Comparison of ENCODE assay signal across 1 cellular context in the genomic region with DNA sequence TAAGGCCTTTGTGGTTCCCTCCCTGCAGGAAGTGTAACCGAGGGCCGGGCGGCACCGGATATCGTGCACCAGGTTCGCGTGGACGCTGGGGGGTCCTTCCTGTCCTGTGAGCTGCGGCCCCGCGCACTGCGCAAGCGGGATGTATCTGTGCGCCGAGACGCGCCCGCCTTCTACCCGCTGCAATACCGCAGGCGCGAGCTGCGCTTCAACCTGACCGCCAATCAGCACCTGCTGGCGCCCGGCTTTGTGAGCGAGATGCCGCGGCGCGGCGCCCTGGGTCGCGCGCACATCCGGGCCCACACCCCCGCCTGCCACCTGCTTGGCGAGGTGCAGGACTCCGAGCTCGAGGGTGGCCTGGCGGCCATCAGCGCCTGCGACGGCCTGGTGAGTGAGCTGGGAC.
TF ChIP-seq lines count a peak whose summit lies in the region.

No MANE protein-coding gene starts in this region.

TF ChIP-seq in GM12878, 131 proteins besides CTCF, POLR2A, EP300 and RAD21:
- TF ChIP-seq RELA (IDR thresholded peaks at IDR 0.05; ENCODE audit: borderline replicate concordance, partially characterized antibody) (no peak), STAT3 (IDR thresholded peaks at IDR 0.05; ENCODE audit: low read depth, low read length) (no peak), FOXK2 (IDR thresholded peaks at IDR 0.05) (no peak), ASH2L (IDR thresholded peaks at IDR 0.05; ENCODE audit: borderline replicate concordance, low read depth) (no peak), CHD2 (IDR thresholded peaks at IDR 0.05; ENCODE audit: borderline replicate concordance, low read depth, low read length) (no peak), RFX5 (IDR thresholded peaks at IDR 0.05; ENCODE audit: low read depth, low read length) (no peak), SUPT20H (IDR thresholded peaks at IDR 0.05; ENCODE audit: borderline replicate concordance, control insufficient read depth, low read depth, low read length) (no peak), YBX1 (IDR thresholded peaks at IDR 0.05) (no peak), USF2 (IDR thresholded peaks at IDR 0.05; ENCODE audit: borderline replicate concordance, low read depth, low read length) (no peak), IRF4 (IDR thresholded peaks at IDR 0.05; ENCODE audit: low read depth, low read length) (no peak), HDAC6 (IDR thresholded peaks at IDR 0.05; ENCODE audit: unreplicated experiment) (no peak), GABPA (IDR thresholded peaks at IDR 0.05; ENCODE audit: low read depth) (no peak), SMAD5 (IDR thresholded peaks at IDR 0.05; ENCODE audit: low read depth) (no peak), DPF2 (IDR thresholded peaks at IDR 0.05) (no peak), SUZ12 (IDR thresholded peaks at IDR 0.05; ENCODE audit: unreplicated experiment) (no peak), ATF2 (IDR thresholded peaks at IDR 0.05; ENCODE audit: low read length) (no peak), CEBPB (IDR thresholded peaks at IDR 0.05; ENCODE audit: borderline replicate concordance in 1 of 2, low read depth in 2 of 2, low read length in 2 of 2) (no peak)
- TF ChIP-seq, protein P1, sequence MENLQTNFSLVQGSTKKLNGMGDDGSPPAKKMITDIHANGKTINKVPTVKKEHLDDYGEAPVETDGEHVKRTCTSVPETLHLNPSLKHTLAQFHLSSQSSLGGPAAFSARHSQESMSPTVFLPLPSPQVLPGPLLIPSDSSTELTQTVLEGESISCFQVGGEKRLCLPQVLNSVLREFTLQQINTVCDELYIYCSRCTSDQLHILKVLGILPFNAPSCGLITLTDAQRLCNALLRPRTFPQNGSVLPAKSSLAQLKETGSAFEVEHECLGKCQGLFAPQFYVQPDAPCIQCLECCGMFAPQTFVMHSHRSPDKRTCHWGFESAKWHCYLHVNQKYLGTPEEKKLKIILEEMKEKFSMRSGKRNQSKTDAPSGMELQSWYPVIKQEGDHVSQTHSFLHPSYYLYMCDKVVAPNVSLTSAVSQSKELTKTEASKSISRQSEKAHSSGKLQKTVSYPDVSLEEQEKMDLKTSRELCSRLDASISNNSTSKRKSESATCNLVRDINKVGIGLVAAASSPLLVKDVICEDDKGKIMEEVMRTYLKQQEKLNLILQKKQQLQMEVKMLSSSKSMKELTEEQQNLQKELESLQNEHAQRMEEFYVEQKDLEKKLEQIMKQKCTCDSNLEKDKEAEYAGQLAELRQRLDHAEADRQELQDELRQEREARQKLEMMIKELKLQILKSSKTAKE (IDR thresholded peaks at IDR 0.05; ENCODE audit: low read depth, poor library complexity, severe bottlenecking): no peak
- TF ChIP-seq, protein P2, sequence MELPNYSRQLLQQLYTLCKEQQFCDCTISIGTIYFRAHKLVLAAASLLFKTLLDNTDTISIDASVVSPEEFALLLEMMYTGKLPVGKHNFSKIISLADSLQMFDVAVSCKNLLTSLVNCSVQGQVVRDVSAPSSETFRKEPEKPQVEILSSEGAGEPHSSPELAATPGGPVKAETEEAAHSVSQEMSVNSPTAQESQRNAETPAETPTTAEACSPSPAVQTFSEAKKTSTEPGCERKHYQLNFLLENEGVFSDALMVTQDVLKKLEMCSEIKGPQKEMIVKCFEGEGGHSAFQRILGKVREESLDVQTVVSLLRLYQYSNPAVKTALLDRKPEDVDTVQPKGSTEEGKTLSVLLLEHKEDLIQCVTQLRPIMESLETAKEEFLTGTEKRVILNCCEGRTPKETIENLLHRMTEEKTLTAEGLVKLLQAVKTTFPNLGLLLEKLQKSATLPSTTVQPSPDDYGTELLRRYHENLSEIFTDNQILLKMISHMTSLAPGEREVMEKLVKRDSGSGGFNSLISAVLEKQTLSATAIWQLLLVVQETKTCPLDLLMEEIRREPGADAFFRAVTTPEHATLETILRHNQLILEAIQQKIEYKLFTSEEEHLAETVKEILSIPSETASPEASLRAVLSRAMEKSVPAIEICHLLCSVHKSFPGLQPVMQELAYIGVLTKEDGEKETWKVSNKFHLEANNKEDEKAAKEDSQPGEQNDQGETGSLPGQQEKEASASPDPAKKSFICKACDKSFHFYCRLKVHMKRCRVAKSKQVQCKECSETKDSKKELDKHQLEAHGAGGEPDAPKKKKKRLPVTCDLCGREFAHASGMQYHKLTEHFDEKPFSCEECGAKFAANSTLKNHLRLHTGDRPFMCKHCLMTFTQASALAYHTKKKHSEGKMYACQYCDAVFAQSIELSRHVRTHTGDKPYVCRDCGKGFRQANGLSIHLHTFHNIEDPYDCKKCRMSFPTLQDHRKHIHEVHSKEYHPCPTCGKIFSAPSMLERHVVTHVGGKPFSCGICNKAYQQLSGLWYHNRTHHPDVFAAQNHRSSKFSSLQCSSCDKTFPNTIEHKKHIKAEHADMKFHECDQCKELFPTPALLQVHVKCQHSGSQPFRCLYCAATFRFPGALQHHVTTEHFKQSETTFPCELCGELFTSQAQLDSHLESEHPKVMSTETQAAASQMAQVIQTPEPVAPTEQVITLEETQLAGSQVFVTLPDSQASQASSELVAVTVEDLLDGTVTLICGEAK (IDR thresholded peaks at IDR 0.05; ENCODE audit: borderline replicate concordance): no peak
- TF ChIP-seq, protein P3, sequence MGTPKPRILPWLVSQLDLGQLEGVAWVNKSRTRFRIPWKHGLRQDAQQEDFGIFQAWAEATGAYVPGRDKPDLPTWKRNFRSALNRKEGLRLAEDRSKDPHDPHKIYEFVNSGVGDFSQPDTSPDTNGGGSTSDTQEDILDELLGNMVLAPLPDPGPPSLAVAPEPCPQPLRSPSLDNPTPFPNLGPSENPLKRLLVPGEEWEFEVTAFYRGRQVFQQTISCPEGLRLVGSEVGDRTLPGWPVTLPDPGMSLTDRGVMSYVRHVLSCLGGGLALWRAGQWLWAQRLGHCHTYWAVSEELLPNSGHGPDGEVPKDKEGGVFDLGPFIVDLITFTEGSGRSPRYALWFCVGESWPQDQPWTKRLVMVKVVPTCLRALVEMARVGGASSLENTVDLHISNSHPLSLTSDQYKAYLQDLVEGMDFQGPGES (IDR thresholded peaks at IDR 0.05): no peak
